11 cellular contexts compared by ENCODE assay signal in genomic region chr10:60733826-60734225, GRCh38. TPM values are rescaled to one million over a fixed set of nuclear protein-coding genes. Genes with fewer than 3 reads are reported as not detected.
A peak's percentile ranks its signal among the peaks of the same experiment; 100 is the strongest.
DNase-seq lines count a peak whose midpoint lies in the region; ATAC-seq, FAIRE-seq and TF ChIP-seq lines count a peak whose summit lies in the region.
"Had no signal": no experiment of that assay in that cellular context is flagged by ENCODE, and none has a peak within 500 bp of the region (broad histone marks: within the 10 kb centered on the region; RNA-seq: fewer than 3 reads in every experiment).

No MANE protein-coding gene starts in this region.

- ATAC-seq in RWPE2 (ENCODE audit: low read depth) (peak; percentile 39; the same call in 2 of the 3 replicates), GM19467 (IDR thresholded peaks at IDR 0.05; ENCODE audit: unreplicated experiment) (no peak)

- no TSS peak for BruUV-seq in Caco-2 (replicated peaks; lab: Mats Ljungman, UMichigan)

- peak overlapping the region; percentile 82 for H3K4me2 ChIP-seq in parathyroid adenoma (ENCODE audit: low read length)

- H3K4me3 ChIP-seq in Caco-2 (ENCODE audit: low read depth, low read length) (peak overlapping the region; percentile 94), RWPE2 (ENCODE audit: severe bottlenecking) (peak overlapping the region; percentile 81), esophagus muscularis mucosa (peak overlapping the region; percentile 50 to 67 (median 58)), parathyroid adenoma (ENCODE audit: low read depth, low read length) (peak overlapping the region; percentile 76)

- H3K36me3 ChIP-seq in Caco-2 (ENCODE audit: control insufficient read depth, insufficient read depth, low read length) (no peaks in the 10 kb centered on the region), RWPE2 (ENCODE audit: low read depth) (no peaks in the 10 kb centered on the region), esophagus muscularis mucosa (no peaks in the 10 kb centered on the region), parathyroid adenoma (ENCODE audit: control insufficient read depth, insufficient read depth, low read length) (no peaks in the 10 kb centered on the region)

- DNase-seq in Caco-2: no peak
- no peak for DNase-seq in RWPE2 (ENCODE audit: low spot score)
- no peak for DNase-seq in esophagus muscularis mucosa (ENCODE audit: extremely low spot score)
- DNase-seq in inferior parietal cortex (ENCODE audit: extremely low spot score): no peak
- DNase-seq in HFFc6: no peak
- DNase-seq in HTR-8/SVneo (ENCODE audit: insufficient read length, low spot score): no peak
- DNase-seq: NCI-H1694 had no signal

- H3K27me3 Mint-ChIP-seq in Caco-2 (ENCODE audit: insufficient read depth, unreplicated experiment) (no peaks in the 10 kb centered on the region), HFFc6 (ENCODE audit: insufficient read depth) (peaks cover 17% of the 10 kb centered on the region)

- H3K4me1 Mint-ChIP-seq in Caco-2 (ENCODE audit: low read depth, unreplicated experiment) (peaks cover 21% of the 10 kb centered on the region), HFFc6 (ENCODE audit: low read depth) (no peaks in the 10 kb centered on the region)

- peak overlapping the region; percentile 84 for H2AFZ ChIP-seq in parathyroid adenoma

- H3K9me3 ChIP-seq in Caco-2 (no peaks in the 10 kb centered on the region), RWPE2 (ENCODE audit: severe bottlenecking) (no peaks in the 10 kb centered on the region), esophagus muscularis mucosa (no peaks in the 10 kb centered on the region), parathyroid adenoma (ENCODE audit: control insufficient read depth, low read length) (no peaks in the 10 kb centered on the region)

- H3K79me2 ChIP-seq in parathyroid adenoma: peaks cover 4% of the 10 kb centered on the region

- TF ChIP-seq EP300 in esophagus muscularis mucosa (IDR thresholded peaks at IDR 0.05): no peak

- peak overlapping the region; percentile 49 for H3K27ac ChIP-seq in RWPE2 (ENCODE audit: poor library complexity, severe bottlenecking)
- no peak overlapping the region for H3K27ac ChIP-seq in esophagus muscularis mucosa (replicated peaks in 1 of 4)
- peak overlapping the region; percentile 73 for H3K27ac ChIP-seq in parathyroid adenoma

- H3K9me3 Mint-ChIP-seq in Caco-2 (ENCODE audit: unreplicated experiment): no peaks in the 10 kb centered on the region
- no peaks in the 10 kb centered on the region for H3K9me3 Mint-ChIP-seq in HFFc6

- CTCF ChIA-PET in Caco-2 (lab: Charles Lee): interaction anchor here (0.8 to 1.5 kb wide), 5 partner anchors 35 to 88 kb away, joined by 3 to 7 read pairs (median 3); partner anchors contain the start of gene CDK1

- no peak for TF ChIP-seq POLR2A in esophagus muscularis mucosa (IDR thresholded peaks at IDR 0.05; ENCODE audit: low read depth)

- POLR2A ChIA-PET in Caco-2 (lab: Charles Lee): interaction anchor here (1.5 kb wide), 1 partner anchor 44 kb away, joined by 4 read pairs; the partner anchor contains the start of gene CDK1

- WGBS in esophagus muscularis mucosa: 77% methylated on average over 10 of the region's 11 CpGs

- H3K4me1 ChIP-seq in Caco-2 (peaks cover 22% of the 10 kb centered on the region), RWPE2 (ENCODE audit: insufficient read depth, poor library complexity, severe bottlenecking) (no peaks in the 10 kb centered on the region), esophagus muscularis mucosa (peaks cover 6 to 17% (median 13%) of the 10 kb centered on the region in 4 donors), parathyroid adenoma (peaks cover 4% of the 10 kb centered on the region)

- H3K36me3 Mint-ChIP-seq in Caco-2 (ENCODE audit: insufficient read depth, unreplicated experiment) (no peaks in the 10 kb centered on the region), HFFc6 (ENCODE audit: low read depth) (no peaks in the 10 kb centered on the region)

- H3K27ac Mint-ChIP-seq in Caco-2 (ENCODE audit: unreplicated experiment): no peak overlapping the region
- H3K27ac Mint-ChIP-seq in HFFc6: no peak overlapping the region

- no peak for FAIRE-seq in HTR-8/SVneo (lab: Jason Lieb, UNC)
- FAIRE-seq: G401.6, TTC549 had no signal

- TF ChIP-seq CTCF in Caco-2 (IDR thresholded peaks at IDR 0.05; ENCODE audit: insufficient read depth in 1 of 2, low read depth in 1 of 2, low read length in 1 of 2, severe bottlenecking in 1 of 2, unreplicated experiment in 1 of 2) (no peak), RWPE2 (IDR thresholded peaks at IDR 0.05; ENCODE audit: poor library complexity, severe bottlenecking) (no peak), esophagus muscularis mucosa (IDR thresholded peaks at IDR 0.05) (no peak), parathyroid adenoma (IDR thresholded peaks at IDR 0.05) (no peak), HFFc6 (IDR thresholded peaks at IDR 0.05) (no peak)

- H3K27me3 ChIP-seq in Caco-2 (replicated peaks; ENCODE audit: control insufficient read depth, insufficient read depth, low read length) (no peaks in the 10 kb centered on the region), RWPE2 (ENCODE audit: insufficient read depth, poor library complexity, severe bottlenecking) (no peaks in the 10 kb centered on the region), esophagus muscularis mucosa (peaks cover 0 to 44% (median 16%) of the 10 kb centered on the region in 4 donors), parathyroid adenoma (ENCODE audit: control insufficient read depth, insufficient read depth, low read length) (no peaks in the 10 kb centered on the region)

- H3K4me3 Mint-ChIP-seq in Caco-2 (ENCODE audit: unreplicated experiment) (peak overlapping the region; percentile 81), HFFc6 (no peak overlapping the region)

- peak overlapping the region; percentile 53 for H3K9ac ChIP-seq in parathyroid adenoma

- intact Hi-C loops in Caco-2 (cut with micrococcal nuclease; ENCODE audit: unreplicated experiment) (loop anchor here (1.0 to 2.0 kb wide), 6 partner anchors 23 to 1203 kb away; partner anchors contain the start of gene CDK1), esophagus muscularis mucosa (cut with DNase I) (no loop called here)

RNA-seq across cellular contexts. Expression of gene CDK1, which starts 44.5 kb away (rescaled TPM):
- total RNA-seq in Caco-2 (2022) (193 and 199 TPM in 2 replicates), esophagus muscularis mucosa (1 to 10 TPM in 1 of 4 donors, under 1 TPM in 3; 0.26 to 2.8 (median 0.75) TPM)
- total RNA-seq in HFFc6 (2021; fragmentation: NEBNext Ultra II Directional; extraction: Animal tissue kit (Norgen Biotek cat#: 25700)): 10 to 100 TPM; 18.3 to 43.0 (median 38.5) TPM

Comparison
In these comparisons a context has a peak if more than half of its experiments do, and no peak if none do; other contexts are left out.
1. H3K27ac ChIP-seq: peak in RWPE2 (single experiment) and parathyroid adenoma (single experiment); none in esophagus muscularis mucosa (0 of 4).
2. RNA of gene CDK1, which starts 44.5 kb away (total RNA-seq): 193 to 199 TPM in Caco-2 and 18.3 to 43.0 TPM in HFFc6; 0.26 to 2.8 TPM in esophagus muscularis mucosa; every median in the first group is over 4 times any median in the second.
3. Peak in every context shown above with its lines, with median percentiles within 50 percentile points of each other: H3K4me3 ChIP-seq.